28 cellular contexts compared by ENCODE assay signal in genomic region chr1:11145741-11146140, GRCh38. TPM values are rescaled to one million over a fixed set of nuclear protein-coding genes. Genes with fewer than 3 reads are reported as not detected.
"Had no signal": no experiment of that assay in that cellular context is flagged by ENCODE, and none has a peak within 500 bp of the region (broad histone marks: within the 10 kb centered on the region; RNA-seq: fewer than 3 reads in every experiment).

No MANE protein-coding gene starts in this region.

- H3K4me3 ChIP-seq: neural progenitor cell, ovary, psoas muscle, right lobe of liver, sigmoid colon, stomach, thoracic aorta, thyroid gland, tibial nerve, upper lobe of left lung, vagina had no signal

- H3K9me3 ChIP-seq: ovary, psoas muscle, right lobe of liver, sigmoid colon, stomach, thoracic aorta, thyroid gland, tibial nerve, upper lobe of left lung, vagina had no signal

- H3K27ac Mint-ChIP-seq: neural progenitor cell; progenitor cell of endocrine pancreas; stimulated activated effector memory CD8-positive, alpha-beta T cell treated with anti-CD3 and anti-CD28 coated beads, Interleukin-12 subunit alpha, Interleukin-12 subunit beta, amount 100 ng/mL, for 72 hours; stimulated activated naive B cell treated with anti-CD40 and anti-IgM and Interleukin-4, amounts not matched to agents 10 μg/mL and 1 μg/mL and 100 μg/mL, for 72 hours; stimulated activated naive CD8-positive, alpha-beta T cell treated with anti-CD3 and anti-CD28 coated beads, Interleukin-15, Interleukin-2, amounts not matched to agents 100 ng/mL and 50 ng/mL, for 24 hours had no signal

- H3K36me3 ChIP-seq: neural progenitor cell, ovary had no signal

- H3K4me2 ChIP-seq: neural progenitor cell had no signal

- H3K9me3 Mint-ChIP-seq: nephron; neural progenitor cell; stimulated activated effector memory CD8-positive, alpha-beta T cell treated with anti-CD3 and anti-CD28 coated beads, Interleukin-12 subunit alpha, Interleukin-12 subunit beta, amount 100 ng/mL, for 72 hours; stimulated activated naive B cell treated with anti-CD40 and anti-IgM and Interleukin-4, amounts not matched to agents 10 μg/mL and 1 μg/mL and 100 μg/mL, for 72 hours; stimulated activated naive CD8-positive, alpha-beta T cell treated with anti-CD3 and anti-CD28 coated beads, Interleukin-15, Interleukin-2, amounts not matched to agents 100 ng/mL and 50 ng/mL, for 24 hours had no signal

- ATAC-seq: psoas muscle; right cardiac atrium; right lobe of liver; stimulated activated effector memory CD8-positive, alpha-beta T cell treated with anti-CD3 and anti-CD28 coated beads, Interleukin-12 subunit alpha, Interleukin-12 subunit beta, amount 100 ng/mL, for 72 hours; stimulated activated naive B cell treated with anti-CD40 and anti-IgM and Interleukin-4, amounts not matched to agents 10 μg/mL and 1 μg/mL and 100 μg/mL, for 72 hours had no signal

- DNase-seq: occipital lobe; ovary; psoas muscle; right cardiac atrium; sigmoid colon; small intestine; stimulated activated CD4-positive, alpha-beta T cell treated with anti-CD3 and anti-CD28 coated beads, Interleukin-15, amount 100 ng/mL, for 24 hours; stimulated activated CD4-positive, alpha-beta T cell treated with anti-CD3 and anti-CD28 coated beads, Interleukin-2, amount 100 ng/mL, for 24 hours; stimulated activated CD4-positive, alpha-beta T cell treated with anti-CD3 and anti-CD28 coated beads, Interleukin-2, amount 100 ng/mL, for 48 hours; stimulated activated CD4-positive, alpha-beta T cell treated with anti-CD3 and anti-CD28 coated beads, Interleukin-4, amount 100 ng/mL, for 24 hours; stimulated activated naive B cell treated with anti-CD40 and anti-IgM and Interleukin-4, amounts not matched to agents 10 μg/mL and 1 μg/mL and 100 μg/mL, for 72 hours; stimulated activated naive CD4-positive, alpha-beta T cell treated with Interleukin-2 at 50 U/mL for 16 hours; stomach; thyroid gland; trophoblast cell; upper lobe of left lung had no signal

- H3K27me3 ChIP-seq: neural progenitor cell, ovary, right lobe of liver, sigmoid colon, stomach, thyroid gland, tibial nerve, upper lobe of left lung, vagina had no signal

- H3K9ac ChIP-seq: neural progenitor cell, parathyroid adenoma had no signal

- H3K79me2 ChIP-seq: parathyroid adenoma had no signal

- H2AFZ ChIP-seq: neural progenitor cell, parathyroid adenoma had no signal

- H3K4me1 Mint-ChIP-seq: neural progenitor cell had no signal

- H3K4me3 Mint-ChIP-seq: nephron; neural progenitor cell; stimulated activated effector memory CD8-positive, alpha-beta T cell treated with anti-CD3 and anti-CD28 coated beads, Interleukin-12 subunit alpha, Interleukin-12 subunit beta, amount 100 ng/mL, for 72 hours; stimulated activated naive B cell treated with anti-CD40 and anti-IgM and Interleukin-4, amounts not matched to agents 10 μg/mL and 1 μg/mL and 100 μg/mL, for 72 hours; stimulated activated naive CD8-positive, alpha-beta T cell treated with anti-CD3 and anti-CD28 coated beads, Interleukin-15, Interleukin-2, amounts not matched to agents 100 ng/mL and 50 ng/mL, for 24 hours had no signal

- H3K4me1 ChIP-seq: neural progenitor cell, parathyroid adenoma, right lobe of liver, thyroid gland, vagina had no signal

- H3K27ac ChIP-seq: neural progenitor cell, ovary, parathyroid adenoma, psoas muscle, right lobe of liver, sigmoid colon, stomach, thyroid gland, upper lobe of left lung, vagina had no signal

- H3K27me3 Mint-ChIP-seq: progenitor cell of endocrine pancreas; stimulated activated naive B cell treated with anti-CD40 and anti-IgM and Interleukin-4, amounts not matched to agents 10 μg/mL and 1 μg/mL and 100 μg/mL, for 72 hours; stimulated activated naive CD8-positive, alpha-beta T cell treated with anti-CD3 and anti-CD28 coated beads, Interleukin-15, Interleukin-2, amounts not matched to agents 100 ng/mL and 50 ng/mL, for 24 hours had no signal

RNA-seq across cellular contexts. Expression of gene ANGPTL7, which starts 43.4 kb away (rescaled TPM):
- total RNA-seq: occipital lobe, osteoblast, progenitor cell of endocrine pancreas, right lobe of liver had no signal
- polyA plus RNA-seq: neural cell had no signal
